9 cellular contexts compared by ENCODE assay signal in genomic region chr11:120108154-120108784, GRCh38. TPM values are rescaled to one million over a fixed set of nuclear protein-coding genes. Genes with fewer than 3 reads are reported as not detected.
A peak's percentile ranks its signal among the peaks of the same experiment; 100 is the strongest.
DNase-seq lines count a peak whose midpoint lies in the region.
"Had no signal": no experiment of that assay in that cellular context is flagged by ENCODE, and none has a peak within 500 bp of the region (broad histone marks: within the 10 kb centered on the region; RNA-seq: fewer than 3 reads in every experiment).

No MANE protein-coding gene starts in this region.

- H3K27me3 Mint-ChIP-seq in activated naive CD4-positive, alpha-beta T cell treated with anti-CD3 and anti-CD28 coated beads for 36 hours (ENCODE audit: low read depth), result peaks cover 9% of the 10 kb centered on the region

- intact Hi-C loops in activated naive CD4-positive, alpha-beta T cell treated with anti-CD3 and anti-CD28 coated beads for 36 hours (cut with micrococcal nuclease), result loop anchor here (1.0 kb wide), 4 partner anchors 379 to 627 kb away; partner anchors contain the start of gene NECTIN1
- intact Hi-C loops in posterior cingulate gyrus (cut with DNase I), result loop anchor here (1.0 to 2.0 kb wide), 4 partner anchors 95 to 627 kb away; no protein-coding TSS in a partner anchor

- CTCF ChIA-PET in activated naive CD4-positive, alpha-beta T cell treated with anti-CD3 and anti-CD28 coated beads for 36 hours (lab: Charles Lee), result interaction anchor here (0.6 to 1.7 kb wide), 23 partner anchors 10 to 694 kb away, joined by 3 to 9 read pairs (median 3); no protein-coding TSS in a partner anchor

- H3K9me3 Mint-ChIP-seq in activated naive CD4-positive, alpha-beta T cell treated with anti-CD3 and anti-CD28 coated beads for 36 hours, result no peaks in the 10 kb centered on the region

- H3K4me1 Mint-ChIP-seq in activated naive CD4-positive, alpha-beta T cell treated with anti-CD3 and anti-CD28 coated beads for 36 hours (ENCODE audit: low read depth), result no peaks in the 10 kb centered on the region

- DNase-seq in NCI-H187 (lab: John Stamatoyannopoulos, UW) (peak; percentile 21 to 47), NCI-H187 treated with DMSO at 0.1 percent for 48 hours (lab: John Stamatoyannopoulos, UW) (no peak), KBM-7 (peak; percentile 66), SK-N-DZ (ENCODE audit: low spot score) (peak; percentile 31), glomerular visceral epithelial cell (ENCODE audit: extremely low spot score) (peak; percentile 50), posterior cingulate gyrus (peak; percentile 71 to 97 (median 88)), ureter (ENCODE audit: low spot score) (peak; percentile 79)
- peak; percentile 74 for DNase-seq in activated naive CD4-positive, alpha-beta T cell treated with anti-CD3 and anti-CD28 coated beads for 36 hours

- in situ Hi-C loops in KBM-7 (cut with MboI; ENCODE audit: low pct_unique_long_range_greater_than_20kb, low sequenced_read_pairs), result loop anchor here (25.0 kb wide), 1 partner anchor 621 kb away; no protein-coding TSS in a partner anchor

- no peaks in the 10 kb centered on the region for H3K36me3 Mint-ChIP-seq in activated naive CD4-positive, alpha-beta T cell treated with anti-CD3 and anti-CD28 coated beads for 36 hours (ENCODE audit: low read depth)

- H3K27ac Mint-ChIP-seq in activated naive CD4-positive, alpha-beta T cell treated with anti-CD3 and anti-CD28 coated beads for 36 hours, result no peak overlapping the region

- no peak overlapping the region for H3K4me3 Mint-ChIP-seq in activated naive CD4-positive, alpha-beta T cell treated with anti-CD3 and anti-CD28 coated beads for 36 hours

RNA-seq across cellular contexts. Expression of gene TRIM29, which starts 29.6 kb away (rescaled TPM):
- polyA plus RNA-seq in SK-N-DZ (2014; cell fraction: cytosol; rRNA removed), result 0.13 and 0.23 TPM in 2 replicates
- polyA plus RNA-seq in SK-N-DZ (2014; cell fraction: nucleus; rRNA removed), result 0.14 and 1.7 TPM in 2 replicates
- total RNA-seq in activated naive CD4-positive, alpha-beta T cell treated with anti-CD3 and anti-CD28 coated beads for 36 hours, result not detected
- total RNA-seq in ureter, result 192 TPM
- total RNA-seq: mononuclear cell had no signal

Comparison
In these comparisons a context has a peak if more than half of its experiments do, and no peak if none do; other contexts are left out.
1. RNA of gene TRIM29, which starts 29.6 kb away (total RNA-seq): 192 TPM in ureter (single experiment); not detected in activated naive CD4-positive, alpha-beta T cell treated with anti-CD3 and anti-CD28 coated beads for 36 hours; every median in the first group is over 100 times any median in the second.